Comparison of ENCODE assay signal across 38 cellular contexts in genomic region chr20:46161921-46162320, GRCh38.
"Had no signal": no experiment of that assay in that cellular context is flagged by ENCODE, and none has a peak within 500 bp of the region (broad histone marks: within the 10 kb centered on the region; RNA-seq: fewer than 3 reads in every experiment).

No MANE protein-coding gene starts in this region.

- H3K9me3 ChIP-seq: adrenal gland, ascending aorta, body of pancreas, breast epithelium had no signal

- H3K27ac Mint-ChIP-seq: activated naive CD4-positive, alpha-beta T cell treated with anti-CD3 and anti-CD28 coated beads for 36 hours; activated naive CD4-positive, alpha-beta T cell treated with anti-CD3 and anti-CD28 coated beads, Interleukin-2, amount 10 ng/mL, durations not matched to agents 7 days and 5 days; activated naive CD4-positive, alpha-beta T cell treated with anti-CD3 and anti-CD28 coated beads, Interleukin-2, amount 50 U/mL, for 24 hours; activated naive CD4-positive, alpha-beta T cell treated with anti-CD3 and anti-CD28 coated beads, Interleukin-2, amount 50 U/mL, for 72 hours; activated naive CD8-positive, alpha-beta T cell; activated naive CD8-positive, alpha-beta T cell treated with anti-CD3 and anti-CD28 coated beads for 36 hours; activated naive CD8-positive, alpha-beta T cell treated with anti-CD3 and anti-CD28 coated beads, Interleukin-2, amount 10 ng/mL, durations not matched to agents 7 days and 5 days; activated naive CD8-positive, alpha-beta T cell treated with anti-CD3 and anti-CD28 coated beads, Interleukin-2, amount 50 U/mL, for 24 hours; activated T-cell treated with anti-CD3 and anti-CD28 coated beads, Interleukin-2, amount 50 U/mL, for 24 hours; activated T-cell treated with anti-CD3 and anti-CD28 coated beads, Interleukin-2, amount 50 U/mL, for 72 hours; activated T-helper 1 cell treated with anti-CD3 and anti-CD28 coated beads, Interleukin-12 subunit alpha, Interleukin-12 subunit beta, Interleukin-2, Interleukin-4 antibody, amounts not matched to agents 30 ng/mL and 10 ng/mL and 1 ng/mL, durations not matched to agents 14 hours and 24 hours and 36 hours; activated T-helper 17 cell treated with anti-CD3 and anti-CD28 coated beads, Interleukin-2, amount 50 U/mL, for 72 hours; activated T-helper 2 cell treated with anti-CD3 and anti-CD28 coated beads, Interferon-gamma antibody, Interleukin-2, Interleukin-4, amounts not matched to agents 10 μg/mL and 5 μg/mL and 100 μg/mL, durations not matched to agents 14 hours and 24 hours and 36 hours; brain had no signal

- ATAC-seq: activated naive CD4-positive, alpha-beta T cell treated with anti-CD3 and anti-CD28 coated beads, Interleukin-2, amount 50 U/mL, for 72 hours; activated naive CD8-positive, alpha-beta T cell treated with anti-CD3 and anti-CD28 coated beads, Interleukin-2, amount 50 U/mL, for 24 hours; activated T-cell treated with anti-CD3 and anti-CD28 coated beads, Interleukin-2, amount 50 U/mL, for 4 hours; activated T-cell treated with anti-CD3 and anti-CD28 coated beads, Interleukin-2, amount 50 U/mL, for 72 hours; activated T-helper 17 cell treated with anti-CD3 and anti-CD28 coated beads, Interleukin-2, amount 50 U/mL, for 72 hours; body of pancreas had no signal

- DNase-seq: activated effector memory CD4-positive, alpha-beta T cell treated with anti-CD3 and anti-CD28 coated beads, Interleukin-2, amount 50 U/mL, for 16 hours; activated effector memory CD4-positive, alpha-beta T cell treated with Interleukin-2 at 50 U/mL for 16 hours; activated gamma-delta T cell; activated gamma-delta T cell treated with Interleukin-2 at 50 U/mL for 16 hours; activated naive CD4-positive, alpha-beta T cell; activated naive CD4-positive, alpha-beta T cell treated with anti-CD3 and anti-CD28 coated beads for 36 hours; activated naive CD4-positive, alpha-beta T cell treated with anti-CD3 and anti-CD28 coated beads, Interleukin-2, amount 10 ng/mL, durations not matched to agents 7 days and 5 days; activated naive CD4-positive, alpha-beta T cell treated with anti-CD3 and anti-CD28 coated beads, Interleukin-2, amount 50 U/mL, for 16 hours; activated naive CD4-positive, alpha-beta T cell treated with Interleukin-2 at 50 U/mL for 16 hours; activated naive CD8-positive, alpha-beta T cell treated with anti-CD3 and anti-CD28 coated beads for 36 hours; activated naive CD8-positive, alpha-beta T cell treated with anti-CD3 and anti-CD28 coated beads, Interleukin-2, amount 10 ng/mL, durations not matched to agents 7 days and 5 days; activated naive CD8-positive, alpha-beta T cell treated with anti-CD3 and anti-CD28 coated beads, Interleukin-2, amount 50 U/mL, for 24 hours; activated T-cell treated with anti-CD3 and anti-CD28 coated beads, Interleukin-2, amount 50 U/mL, for 1 hour; activated T-cell treated with anti-CD3 and anti-CD28 coated beads, Interleukin-2, amount 50 U/mL, for 24 hours; activated T-cell treated with anti-CD3 and anti-CD28 coated beads, Interleukin-2, amount 50 U/mL, for 4 hours; activated T-cell treated with anti-CD3 and anti-CD28 coated beads, Interleukin-2, amount 50 U/mL, for 48 hours; activated T-cell treated with anti-CD3 and anti-CD28 coated beads, Interleukin-2, amount 50 U/mL, for 72 hours; adrenal gland; amniotic stem cell; amygdala; anterior cingulate cortex; aorta; body of pancreas; brain microvascular endothelial cell; caudate nucleus; central memory CD4-positive, alpha-beta T cell; cerebellar nuclear complex had no signal

- H3K27me3 ChIP-seq: adrenal gland, ascending aorta, body of pancreas, cardiac muscle cell had no signal

- H3K36me3 ChIP-seq: adrenal gland, ascending aorta, brain microvascular endothelial cell, breast epithelium, cardiac muscle cell had no signal

- H3K27ac ChIP-seq: adrenal gland, ascending aorta, body of pancreas, brain microvascular endothelial cell, breast epithelium, cardiac muscle cell had no signal

- H3K4me3 ChIP-seq: adrenal gland, ascending aorta, body of pancreas, breast epithelium, cardiac muscle cell had no signal

- H3K4me1 Mint-ChIP-seq: activated naive CD4-positive, alpha-beta T cell treated with anti-CD3 and anti-CD28 coated beads, Interleukin-2, amount 10 ng/mL, durations not matched to agents 7 days and 5 days; activated naive CD4-positive, alpha-beta T cell treated with anti-CD3 and anti-CD28 coated beads, Interleukin-2, amount 50 U/mL, for 24 hours; activated naive CD8-positive, alpha-beta T cell treated with anti-CD3 and anti-CD28 coated beads for 36 hours; activated naive CD8-positive, alpha-beta T cell treated with anti-CD3 and anti-CD28 coated beads, Interleukin-2, amount 10 ng/mL, durations not matched to agents 7 days and 5 days; activated naive CD8-positive, alpha-beta T cell treated with anti-CD3 and anti-CD28 coated beads, Interleukin-2, amount 50 U/mL, for 24 hours; activated T-helper 17 cell treated with anti-CD3 and anti-CD28 coated beads, Interleukin-2, amount 50 U/mL, for 72 hours; central memory CD8-positive, alpha-beta T cell had no signal

- H3K36me3 Mint-ChIP-seq: activated naive CD4-positive, alpha-beta T cell treated with anti-CD3 and anti-CD28 coated beads, Interleukin-2, amount 10 ng/mL, durations not matched to agents 7 days and 5 days; activated naive CD4-positive, alpha-beta T cell treated with anti-CD3 and anti-CD28 coated beads, Interleukin-2, amount 50 U/mL, for 24 hours; activated naive CD4-positive, alpha-beta T cell treated with anti-CD3 and anti-CD28 coated beads, Interleukin-2, amount 50 U/mL, for 72 hours; activated naive CD8-positive, alpha-beta T cell; activated naive CD8-positive, alpha-beta T cell treated with anti-CD3 and anti-CD28 coated beads for 36 hours; activated naive CD8-positive, alpha-beta T cell treated with anti-CD3 and anti-CD28 coated beads, Interleukin-2, amount 10 ng/mL, durations not matched to agents 7 days and 5 days; brain had no signal

- H3K9me3 Mint-ChIP-seq: activated naive CD4-positive, alpha-beta T cell treated with anti-CD3 and anti-CD28 coated beads for 36 hours; activated naive CD4-positive, alpha-beta T cell treated with anti-CD3 and anti-CD28 coated beads, Interleukin-2, amount 10 ng/mL, durations not matched to agents 7 days and 5 days; activated naive CD4-positive, alpha-beta T cell treated with anti-CD3 and anti-CD28 coated beads, Interleukin-2, amount 50 U/mL, for 24 hours; activated naive CD4-positive, alpha-beta T cell treated with anti-CD3 and anti-CD28 coated beads, Interleukin-2, amount 50 U/mL, for 72 hours; activated naive CD8-positive, alpha-beta T cell treated with anti-CD3 and anti-CD28 coated beads for 36 hours; activated naive CD8-positive, alpha-beta T cell treated with anti-CD3 and anti-CD28 coated beads, Interleukin-2, amount 10 ng/mL, durations not matched to agents 7 days and 5 days; activated naive CD8-positive, alpha-beta T cell treated with anti-CD3 and anti-CD28 coated beads, Interleukin-2, amount 50 U/mL, for 24 hours; activated T-cell treated with anti-CD3 and anti-CD28 coated beads, Interleukin-2, amount 50 U/mL, for 24 hours; activated T-cell treated with anti-CD3 and anti-CD28 coated beads, Interleukin-2, amount 50 U/mL, for 4 hours; activated T-cell treated with anti-CD3 and anti-CD28 coated beads, Interleukin-2, amount 50 U/mL, for 72 hours; activated T-helper 1 cell treated with anti-CD3 and anti-CD28 coated beads, Interleukin-12 subunit alpha, Interleukin-12 subunit beta, Interleukin-2, Interleukin-4 antibody, amounts not matched to agents 30 ng/mL and 10 ng/mL and 1 ng/mL, durations not matched to agents 14 hours and 24 hours and 36 hours; activated T-helper 17 cell treated with anti-CD3 and anti-CD28 coated beads, Interleukin-2, amount 50 U/mL, for 72 hours; activated T-helper 2 cell treated with anti-CD3 and anti-CD28 coated beads, Interferon-gamma antibody, Interleukin-2, Interleukin-4, amounts not matched to agents 10 μg/mL and 5 μg/mL and 100 μg/mL, durations not matched to agents 14 hours and 24 hours and 36 hours; central memory CD8-positive, alpha-beta T cell had no signal

- H3K4me3 Mint-ChIP-seq: activated naive CD4-positive, alpha-beta T cell treated with anti-CD3 and anti-CD28 coated beads for 36 hours; activated naive CD4-positive, alpha-beta T cell treated with anti-CD3 and anti-CD28 coated beads, Interleukin-2, amount 10 ng/mL, durations not matched to agents 7 days and 5 days; activated naive CD4-positive, alpha-beta T cell treated with anti-CD3 and anti-CD28 coated beads, Interleukin-2, amount 50 U/mL, for 24 hours; activated naive CD8-positive, alpha-beta T cell; activated naive CD8-positive, alpha-beta T cell treated with anti-CD3 and anti-CD28 coated beads for 36 hours; activated naive CD8-positive, alpha-beta T cell treated with anti-CD3 and anti-CD28 coated beads, Interleukin-2, amount 10 ng/mL, durations not matched to agents 7 days and 5 days; activated naive CD8-positive, alpha-beta T cell treated with anti-CD3 and anti-CD28 coated beads, Interleukin-2, amount 50 U/mL, for 24 hours; activated T-cell treated with anti-CD3 and anti-CD28 coated beads, Interleukin-2, amount 50 U/mL, for 24 hours; activated T-cell treated with anti-CD3 and anti-CD28 coated beads, Interleukin-2, amount 50 U/mL, for 4 hours; activated T-cell treated with anti-CD3 and anti-CD28 coated beads, Interleukin-2, amount 50 U/mL, for 72 hours; activated T-helper 1 cell treated with anti-CD3 and anti-CD28 coated beads, Interleukin-12 subunit alpha, Interleukin-12 subunit beta, Interleukin-2, Interleukin-4 antibody, amounts not matched to agents 30 ng/mL and 10 ng/mL and 1 ng/mL, durations not matched to agents 14 hours and 24 hours and 36 hours; activated T-helper 17 cell treated with anti-CD3 and anti-CD28 coated beads, Interleukin-2, amount 50 U/mL, for 72 hours; brain; central memory CD8-positive, alpha-beta T cell had no signal
